In the genomic region with DNA sequence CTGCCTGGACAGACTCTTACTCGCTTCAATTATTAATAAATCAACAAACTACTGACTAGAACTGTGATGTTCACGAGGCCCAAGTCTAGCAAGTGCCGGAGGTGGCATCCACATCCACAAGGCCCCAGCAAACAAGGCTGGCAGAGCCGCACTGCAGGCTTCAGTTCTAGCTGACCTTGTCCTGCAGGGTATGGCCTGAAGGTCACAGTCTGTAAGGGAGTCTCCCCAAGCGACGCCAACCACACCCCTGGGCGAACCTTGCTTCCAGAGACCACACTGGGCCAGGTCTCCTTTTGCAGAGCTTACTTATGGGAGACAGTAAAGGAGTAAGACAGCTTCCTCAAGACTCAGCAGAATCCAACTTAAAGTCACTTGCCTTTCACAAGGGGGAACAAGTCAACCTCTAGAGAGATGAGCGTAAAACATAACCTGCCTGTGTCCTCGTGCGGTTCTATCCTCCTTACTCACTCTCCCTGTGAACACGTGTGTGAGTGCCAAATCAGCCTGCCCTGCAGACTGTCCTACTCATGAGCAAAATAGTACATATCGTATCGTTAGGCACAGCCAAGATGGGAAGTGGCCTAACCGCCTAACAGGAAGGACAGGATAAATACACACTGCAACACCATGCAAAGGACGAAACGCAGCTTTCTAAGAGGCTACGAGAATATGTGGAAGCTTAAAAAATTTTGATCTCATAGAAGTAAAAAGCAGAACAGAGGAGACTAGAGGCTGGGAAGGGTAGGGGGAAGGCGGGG, we compare ENCODE assay signal across 1 cellular context.
TF ChIP-seq lines count a peak whose summit lies in the region.

No MANE protein-coding gene starts in this region.

TF ChIP-seq in K562, 482 proteins besides CTCF, POLR2A, EP300 and RAD21 (continued from another document):
- no peak for TF ChIP-seq ZNF609 (CRISPR knock-in tag; IDR thresholded peaks at IDR 0.05; ENCODE audit: borderline replicate concordance)
- TF ChIP-seq LEF1 (IDR thresholded peaks at IDR 0.05): no peak
- no peak for TF ChIP-seq KHSRP (IDR thresholded peaks at IDR 0.05)
- no peak for TF ChIP-seq CREB3 (tag; conservative IDR thresholded peaks at IDR 0.05; ENCODE audit: low read depth)
- TF ChIP-seq, protein P1, sequence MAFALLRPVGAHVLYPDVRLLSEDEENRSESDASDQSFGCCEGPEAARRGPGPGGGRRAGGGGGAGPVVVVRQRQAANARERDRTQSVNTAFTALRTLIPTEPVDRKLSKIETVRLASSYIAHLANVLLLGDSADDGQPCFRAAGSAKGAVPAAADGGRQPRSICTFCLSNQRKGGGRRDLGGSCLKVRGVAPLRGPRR (CRISPR knock-in tag; IDR thresholded peaks at IDR 0.05): no peak
- TF ChIP-seq CHD4 (IDR thresholded peaks at IDR 0.05; ENCODE audit: insufficient read depth, insufficient replicate concordance, low read depth, low read length, poor library complexity, severe bottlenecking): no peak
- TF ChIP-seq ZBTB26 (CRISPR knock-in tag; IDR thresholded peaks at IDR 0.05): no peak
- TF ChIP-seq HCFC1 (IDR thresholded peaks at IDR 0.05; ENCODE audit: low read depth, low read length): no peak
- TF ChIP-seq SIX5 (IDR thresholded peaks at IDR 0.05; ENCODE audit: borderline replicate concordance in 1 of 2, insufficient read depth in 1 of 2, low read depth in 1 of 2, low read length in 2 of 2): no peak
- TF ChIP-seq ZNF263 (CRISPR knock-in tag; IDR thresholded peaks at IDR 0.05; ENCODE audit: borderline replicate concordance): no peak
- TF ChIP-seq ZNF780A (CRISPR knock-in tag; IDR thresholded peaks at IDR 0.05): no peak
- no peak for TF ChIP-seq FOXO4 (CRISPR knock-in tag; IDR thresholded peaks at IDR 0.05)
- no peak for TF ChIP-seq POLR3A (IDR thresholded peaks at IDR 0.05; ENCODE audit: borderline replicate concordance, extremely low read depth, insufficient read depth, insufficient read length)
